Comparison of ENCODE assay signal across 20 cellular contexts in the genomic region with DNA sequence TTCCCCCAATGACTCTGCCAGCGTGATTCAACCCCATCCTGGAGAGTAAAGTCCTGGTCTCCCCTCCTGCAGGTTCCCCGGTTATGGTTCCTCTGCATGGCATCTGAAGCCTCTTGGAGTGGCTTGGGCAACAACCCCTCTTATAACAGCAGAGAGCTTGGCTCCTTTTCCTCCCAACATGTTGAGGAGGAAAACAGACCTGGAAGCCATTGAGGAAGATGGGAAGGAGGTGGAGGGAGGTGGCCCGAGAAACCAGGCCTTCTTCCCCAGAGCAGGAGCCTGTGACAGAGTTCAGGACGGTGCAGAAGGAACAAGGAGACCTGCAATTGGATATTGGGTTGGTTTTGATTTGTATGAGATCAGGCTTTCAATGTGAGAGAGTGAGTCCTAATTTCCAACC.
"Had no signal": no experiment of that assay in that cellular context is flagged by ENCODE, and none has a peak within 500 bp of the region (broad histone marks: within the 10 kb centered on the region; RNA-seq: fewer than 3 reads in every experiment).

No MANE protein-coding gene starts in this region.

- H3K9me3 ChIP-seq: MG63, SK-N-SH had no signal

- DNase-seq: KBM-7, MG63, NCI-H1092, NCI-H1105 treated with DMSO at 0.1 percent for 48 hours, NCI-H1417 treated with DMSO at 0.1 percent for 48 hours, NCI-H146, NCI-H1694 treated with DMSO at 0.1 percent for 48 hours, NCI-H2029, NCI-H2081 treated with DMSO at 0.1 percent for 48 hours, NCI-H2171, NCI-H226, NCI-H446, NCI-H510A, NCI-H524 treated with DMSO at 0.1 percent for 48 hours, NCI-H69, NCI-H774, SHP77, SK-N-SH had no signal

- H3K36me3 ChIP-seq: MG63 had no signal

- H3K27me3 ChIP-seq: MG63 had no signal

- H3K4me3 ChIP-seq: MG63 had no signal

- H3K9ac ChIP-seq: SK-N-SH had no signal

- H3K27ac ChIP-seq: RWPE1 had no signal

- H3K9me2 ChIP-seq: SK-N-SH had no signal

- H3K4me2 ChIP-seq: SK-N-SH had no signal

- ATAC-seq: Panc1 had no signal
